Comparison of ENCODE assay signal across 19 cellular contexts in the genomic region with DNA sequence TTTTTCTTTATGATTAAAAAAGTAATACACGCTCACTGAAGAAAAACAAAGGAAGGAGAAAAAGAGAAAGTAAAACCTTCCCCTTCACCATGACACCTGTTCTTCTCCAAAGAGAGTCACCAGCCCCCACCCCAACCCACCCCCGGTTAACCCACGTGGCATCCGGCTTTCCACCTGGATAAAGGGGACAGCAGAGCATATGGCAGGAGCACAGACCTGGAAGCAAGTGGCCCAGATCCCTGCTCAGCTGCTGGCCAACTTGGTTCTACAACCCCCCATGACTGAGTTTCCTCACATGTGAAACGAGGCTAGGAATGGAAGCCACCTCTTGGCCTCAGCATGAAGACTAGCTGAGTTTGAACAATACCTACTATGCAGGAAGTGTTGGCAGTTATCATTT. TPM values are rescaled to one million over a fixed set of nuclear protein-coding genes. Genes with fewer than 3 reads are reported as not detected.
"Had no signal": no experiment of that assay in that cellular context is flagged by ENCODE, and none has a peak within 500 bp of the region (broad histone marks: within the 10 kb centered on the region; RNA-seq: fewer than 3 reads in every experiment).

No MANE protein-coding gene starts in this region.

- H3K9me3 ChIP-seq: esophagus squamous epithelium, gastrocnemius medialis, heart right ventricle, left lung, lower lobe of right lung, mucosa of descending colon had no signal

- H3K4me1 ChIP-seq: gastrocnemius medialis, left lung had no signal

- H3K27me3 ChIP-seq: dorsolateral prefrontal cortex, gastrocnemius medialis, heart right ventricle, left lung had no signal

- DNase-seq: dermis blood vessel endothelial cell; dorsolateral prefrontal cortex; effector CD4-positive, alpha-beta T cell; effector memory CD4-positive, alpha-beta T cell; esophagus squamous epithelium; foreskin fibroblast; foreskin melanocyte; gastrocnemius medialis; glutamatergic neuron; heart right ventricle; hippocampal formation; left cardiac atrium; left ventricle myocardium superior; lower lobe of right lung; mesenchymal stem cell; mucosa of descending colon had no signal

- H3K4me3 ChIP-seq: coronary artery, dorsolateral prefrontal cortex, esophagus squamous epithelium, gastrocnemius medialis, heart right ventricle, left lung, lower lobe of right lung, mucosa of descending colon had no signal

- H3K27ac ChIP-seq: coronary artery, dorsolateral prefrontal cortex, esophagus squamous epithelium, gastrocnemius medialis, heart right ventricle, left lung, lower lobe of right lung had no signal

- ATAC-seq: gastrocnemius medialis, heart right ventricle, left cardiac atrium, left ventricle myocardium superior, mucosa of descending colon had no signal

RNA-seq across cellular contexts. Expression of gene CCDC180, which starts 5.1 kb away (rescaled TPM):
- total RNA-seq: myocyte had no signal
